In the genomic region with DNA sequence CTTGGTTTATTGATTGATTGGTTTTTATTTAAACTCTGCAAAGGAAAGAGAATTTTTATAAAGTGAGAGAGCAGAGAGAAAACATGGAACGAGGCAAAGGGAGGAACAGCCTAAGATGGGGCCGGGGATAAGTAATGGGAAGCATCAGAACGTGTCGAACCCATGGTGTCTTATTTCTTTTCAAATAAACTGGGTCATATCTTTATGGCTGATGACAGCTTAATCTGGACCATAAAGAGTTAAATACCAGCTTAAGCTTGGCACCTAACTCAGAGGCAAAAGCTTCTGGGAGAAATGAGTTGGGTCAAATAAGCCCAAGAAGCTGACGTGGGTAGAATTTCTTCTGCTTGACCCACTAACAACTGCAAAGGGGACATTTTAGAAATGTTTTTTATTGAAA, we compare ENCODE assay signal across 22 cellular contexts. TPM values are rescaled to one million over a fixed set of nuclear protein-coding genes. Genes with fewer than 3 reads are reported as not detected.
"Had no signal": no experiment of that assay in that cellular context is flagged by ENCODE, and none has a peak within 500 bp of the region (broad histone marks: within the 10 kb centered on the region; RNA-seq: fewer than 3 reads in every experiment).

No MANE protein-coding gene starts in this region.

- H3K79me2 ChIP-seq: hepatocyte had no signal

- H3K4me2 ChIP-seq: hepatocyte had no signal

- H3K4me3 ChIP-seq: body of pancreas, coronary artery, esophagus muscularis mucosa, hepatocyte, left lung, sigmoid colon, SJSA1, spleen had no signal

- DNase-seq: activated CD4-positive, CD25-positive, alpha-beta regulatory T cell treated with anti-CD3 and anti-CD28 coated beads, Interleukin-2, amount 50 U/mL, for 72 hours; activated CD8-positive, alpha-beta memory T cell treated with anti-CD3 and anti-CD28 coated beads, Interleukin-2, amount 50 U/mL, for 48 hours; activated naive CD8-positive, alpha-beta T cell treated with anti-CD3 and anti-CD28 coated beads for 36 hours; amygdala; body of pancreas; central memory CD4-positive, alpha-beta T cell; left lung; mammary epithelial cell; sigmoid colon; spleen; stimulated activated naive CD8-positive, alpha-beta T cell treated with anti-CD3 and anti-CD28 coated beads, Interleukin-15, amount 100 ng/mL, for 72 hours; SW 1271 had no signal

- H3K27me3 ChIP-seq: body of pancreas, esophagus muscularis mucosa, hepatocyte, left lung, sigmoid colon, SJSA1, spleen had no signal

- H3K9me3 ChIP-seq: body of pancreas, esophagus muscularis mucosa, left lung, sigmoid colon, SJSA1, spleen had no signal

- H3K4me1 ChIP-seq: body of pancreas, sigmoid colon, SJSA1 had no signal

- H3K27ac ChIP-seq: body of pancreas, coronary artery, esophagus muscularis mucosa, hepatocyte, left lung, sigmoid colon, SJSA1, spleen had no signal

- H2AFZ ChIP-seq: hepatocyte had no signal

- ATAC-seq: activated T-helper 17 cell treated with anti-CD3 and anti-CD28 coated beads, Interleukin-2, amount 50 U/mL, for 72 hours; body of pancreas; left lung; stimulated activated naive CD8-positive, alpha-beta T cell treated with anti-CD3 and anti-CD28 coated beads, Interleukin-15, amount 100 ng/mL, for 72 hours had no signal

- FAIRE-seq: keratinocyte had no signal

RNA-seq across cellular contexts. Expression of gene PSMB11, which starts 20.0 kb away (rescaled TPM):
- total RNA-seq: activated naive CD8-positive, alpha-beta T cell treated with anti-CD3 and anti-CD28 coated beads for 36 hours; activated T-helper 17 cell treated with anti-CD3 and anti-CD28 coated beads, Interleukin-2, amount 50 U/mL, for 72 hours; body of pancreas; esophagus muscularis mucosa; hepatocyte; left lung; mammary epithelial cell; neural crest cell; osteocyte; pulmonary artery endothelial cell; SJSA1; spleen; temporal lobe had no signal
- polyA plus RNA-seq: hepatocyte, keratinocyte, mammary epithelial cell had no signal
